8 cellular contexts compared by ENCODE assay signal in genomic region chr19:38634757-38635482, GRCh38. TPM values are rescaled to one million over a fixed set of nuclear protein-coding genes. Genes with fewer than 3 reads are reported as not detected.
A peak's percentile ranks its signal among the peaks of the same experiment; 100 is the strongest.
DNase-seq lines count a peak whose midpoint lies in the region; ATAC-seq and TF ChIP-seq lines count a peak whose summit lies in the region.

No MANE protein-coding gene starts in this region.

- peaks cover 56% of the 10 kb centered on the region for H3K36me3 ChIP-seq in endodermal cell (ENCODE audit: control insufficient read depth, insufficient read depth, low read length)

- H3K27me3 ChIP-seq in endodermal cell (ENCODE audit: control insufficient read depth, insufficient read depth, low read length, poor library complexity, severe bottlenecking), result no peaks in the 10 kb centered on the region

- TF ChIP-seq CTCF in 22Rv1 (IDR thresholded peaks at IDR 0.05), result peak; percentile 97
- peak; percentile 93 for TF ChIP-seq CTCF in GM12872 (IDR thresholded peaks at IDR 0.05; ENCODE audit: insufficient read depth, low read depth, low read length)
- peak; percentile 97 for TF ChIP-seq CTCF in endodermal cell (conservative IDR thresholded peaks at IDR 0.05)

- no peak overlapping the region for H3K4me3 ChIP-seq in endodermal cell (ENCODE audit: low read length)

- 71 to 75% methylated on average over 16 to 17 of the region's 17 CpGs for WGBS in endodermal cell (ENCODE audit: insufficient coverage in 1 of 2, insufficient read length in 1 of 2), 2 experiments

- H3K4me1 ChIP-seq in endodermal cell (ENCODE audit: control insufficient read depth, insufficient read depth, low read length), result no peaks in the 10 kb centered on the region

- H3K27ac ChIP-seq in 22Rv1 (peak overlapping the region; percentile 44; the same call in 1 of the 2 replicates), endodermal cell (ENCODE audit: low read depth, low read length) (no peak overlapping the region)

- H3K9me3 ChIP-seq in endodermal cell (ENCODE audit: control insufficient read depth, low read length), result no peaks in the 10 kb centered on the region

- H3K9me3 Mint-ChIP-seq in activated CD8-positive, alpha-beta memory T cell treated with anti-CD3 and anti-CD28 coated beads, Interleukin-2, amount 10 ng/mL, durations not matched to agents 7 days and 5 days (ENCODE audit: low read depth), result no peaks in the 10 kb centered on the region
- no peaks in the 10 kb centered on the region for H3K9me3 Mint-ChIP-seq in endodermal cell
- H3K9me3 Mint-ChIP-seq in stimulated activated naive B cell treated with anti-CD40 and anti-IgM and Interleukin-4, amounts not matched to agents 10 μg/mL and 1 μg/mL and 100 μg/mL, for 72 hours, result peaks cover 0 to 3% of the 10 kb centered on the region in 2 donors

- peaks cover 42% of the 10 kb centered on the region for H3K4me1 Mint-ChIP-seq in activated CD8-positive, alpha-beta memory T cell treated with anti-CD3 and anti-CD28 coated beads, Interleukin-2, amount 10 ng/mL, durations not matched to agents 7 days and 5 days
- peaks cover 21% of the 10 kb centered on the region for H3K4me1 Mint-ChIP-seq in endodermal cell
- peaks cover 19 to 35% of the 10 kb centered on the region in 2 donors for H3K4me1 Mint-ChIP-seq in stimulated activated naive B cell treated with anti-CD40 and anti-IgM and Interleukin-4, amounts not matched to agents 10 μg/mL and 1 μg/mL and 100 μg/mL, for 72 hours

- no peak overlapping the region for H3K9ac ChIP-seq in endodermal cell (ENCODE audit: extremely low read depth, low read length, poor library complexity, severe bottlenecking)

- CTCF ChIA-PET in activated CD8-positive, alpha-beta memory T cell treated with anti-CD3 and anti-CD28 coated beads, Interleukin-2, amount 10 ng/mL, durations not matched to agents 7 days and 5 days (lab: Charles Lee), result interaction anchor here (0.9 to 7.0 kb wide), 46 partner anchors 9 to 298 kb away, joined by 3 to 93 read pairs (median 5); partner anchors contain the start of genes ACTN4, EIF3K, FAM98C and GGN

- H3K36me3 Mint-ChIP-seq in activated CD8-positive, alpha-beta memory T cell treated with anti-CD3 and anti-CD28 coated beads, Interleukin-2, amount 10 ng/mL, durations not matched to agents 7 days and 5 days, result peaks cover 29% of the 10 kb centered on the region
- H3K36me3 Mint-ChIP-seq in endodermal cell (ENCODE audit: low read depth), result peaks cover 57% of the 10 kb centered on the region
- H3K36me3 Mint-ChIP-seq in stimulated activated naive B cell treated with anti-CD40 and anti-IgM and Interleukin-4, amounts not matched to agents 10 μg/mL and 1 μg/mL and 100 μg/mL, for 72 hours, result peaks cover 36 to 50% of the 10 kb centered on the region in 2 donors

- no peak for ATAC-seq in activated CD8-positive, alpha-beta memory T cell treated with anti-CD3 and anti-CD28 coated beads, Interleukin-2, amount 10 ng/mL, durations not matched to agents 7 days and 5 days
- peak in 1 of 2 donors; percentile 35 for ATAC-seq in stimulated activated naive B cell treated with anti-CD40 and anti-IgM and Interleukin-4, amounts not matched to agents 10 μg/mL and 1 μg/mL and 100 μg/mL, for 72 hours (replicated peaks)

- H3K27ac Mint-ChIP-seq in activated CD8-positive, alpha-beta memory T cell treated with anti-CD3 and anti-CD28 coated beads, Interleukin-2, amount 10 ng/mL, durations not matched to agents 7 days and 5 days, result peak overlapping the region; percentile 80
- peak overlapping the region; percentile 90 for H3K27ac Mint-ChIP-seq in endodermal cell
- peak overlapping the region; percentile 94 for H3K27ac Mint-ChIP-seq in stimulated activated naive B cell treated with anti-CD40 and anti-IgM and Interleukin-4, amounts not matched to agents 10 μg/mL and 1 μg/mL and 100 μg/mL, for 72 hours

- H3K27me3 Mint-ChIP-seq in activated CD8-positive, alpha-beta memory T cell treated with anti-CD3 and anti-CD28 coated beads, Interleukin-2, amount 10 ng/mL, durations not matched to agents 7 days and 5 days, result no peaks in the 10 kb centered on the region
- no peaks in the 10 kb centered on the region for H3K27me3 Mint-ChIP-seq in endodermal cell (ENCODE audit: insufficient read depth)
- H3K27me3 Mint-ChIP-seq in stimulated activated naive B cell treated with anti-CD40 and anti-IgM and Interleukin-4, amounts not matched to agents 10 μg/mL and 1 μg/mL and 100 μg/mL, for 72 hours, result no peaks in the 10 kb centered on the region

- H3K4me3 Mint-ChIP-seq in activated CD8-positive, alpha-beta memory T cell treated with anti-CD3 and anti-CD28 coated beads, Interleukin-2, amount 10 ng/mL, durations not matched to agents 7 days and 5 days, result no peak overlapping the region
- no peak overlapping the region for H3K4me3 Mint-ChIP-seq in endodermal cell
- peak overlapping the region in 1 of 2 donors; percentile 58 for H3K4me3 Mint-ChIP-seq in stimulated activated naive B cell treated with anti-CD40 and anti-IgM and Interleukin-4, amounts not matched to agents 10 μg/mL and 1 μg/mL and 100 μg/mL, for 72 hours

- DNase-seq in NCI-H774 (lab: John Stamatoyannopoulos, UW) (peak; percentile 22), endodermal cell (peak; percentile 93), mucosa of gallbladder (ENCODE audit: low spot score) (peak; percentile 76), putamen (ENCODE audit: low spot score) (no peak)
- peak; percentile 83 for DNase-seq in activated CD8-positive, alpha-beta memory T cell treated with anti-CD3 and anti-CD28 coated beads, Interleukin-2, amount 10 ng/mL, durations not matched to agents 7 days and 5 days
- peak; percentile 57 for DNase-seq in stimulated activated naive B cell treated with anti-CD40 and anti-IgM and Interleukin-4, amounts not matched to agents 10 μg/mL and 1 μg/mL and 100 μg/mL, for 72 hours

RNA-seq across cellular contexts. Expression of gene ACTN4, which starts 12.5 kb away (rescaled TPM):
- total RNA-seq in activated CD8-positive, alpha-beta memory T cell treated with anti-CD3 and anti-CD28 coated beads, Interleukin-2, amount 10 ng/mL, durations not matched to agents 7 days and 5 days, result 100 to 1,000 TPM; 413 to 433 TPM
- total RNA-seq in endodermal cell, result 100 to 1,000 TPM; 378 to 437 TPM
- polyA plus RNA-seq in endodermal cell (2013, experiment 1 of 2), result 322 TPM
- 298 TPM for polyA plus RNA-seq in endodermal cell (2013, experiment 2 of 2)
- total RNA-seq in mucosa of gallbladder, result 628 TPM

RNA-seq across cellular contexts. Expression of gene EIF3K, which starts 15.9 kb away (rescaled TPM):
- total RNA-seq in activated CD8-positive, alpha-beta memory T cell treated with anti-CD3 and anti-CD28 coated beads, Interleukin-2, amount 10 ng/mL, durations not matched to agents 7 days and 5 days, result 100 to 1,000 TPM; 281 to 308 TPM
- total RNA-seq in endodermal cell (100 to 1,000 TPM; 303 to 334 TPM), mucosa of gallbladder (233 TPM)
- polyA plus RNA-seq in endodermal cell (2013, experiment 1 of 2), result 248 TPM
- polyA plus RNA-seq in endodermal cell (2013, experiment 2 of 2), result 218 TPM

RNA-seq across cellular contexts. Expression of gene MAP4K1, which starts 17.2 kb away (rescaled TPM):
- total RNA-seq in activated CD8-positive, alpha-beta memory T cell treated with anti-CD3 and anti-CD28 coated beads, Interleukin-2, amount 10 ng/mL, durations not matched to agents 7 days and 5 days, result 100 to 1,000 TPM; 337 to 497 TPM
- total RNA-seq in endodermal cell (10 to 100 TPM; 12.3 to 17.8 TPM), mucosa of gallbladder (8.2 TPM)
- polyA plus RNA-seq in endodermal cell (2013, experiment 1 of 2), result 3.8 TPM
- polyA plus RNA-seq in endodermal cell (2013, experiment 2 of 2), result 5.5 TPM

Comparison
In these comparisons a context has a peak if more than half of its experiments do, and no peak if none do; other contexts are left out.
1. RNA of gene MAP4K1, which starts 17.2 kb away (total RNA-seq): 337 to 497 TPM in activated CD8-positive, alpha-beta memory T cell treated with anti-CD3 and anti-CD28 coated beads, Interleukin-2, amount 10 ng/mL, durations not matched to agents 7 days and 5 days; 12.3 to 17.8 TPM in endodermal cell and 8.2 TPM in mucosa of gallbladder (single experiment); every median in the first group is over 10 times any median in the second.
2. Peak in every context shown above with its lines, with median percentiles within 50 percentile points of each other: CTCF ChIP-seq and H3K27ac Mint-ChIP-seq.